20 cellular contexts compared by ENCODE assay signal in the genomic region with DNA sequence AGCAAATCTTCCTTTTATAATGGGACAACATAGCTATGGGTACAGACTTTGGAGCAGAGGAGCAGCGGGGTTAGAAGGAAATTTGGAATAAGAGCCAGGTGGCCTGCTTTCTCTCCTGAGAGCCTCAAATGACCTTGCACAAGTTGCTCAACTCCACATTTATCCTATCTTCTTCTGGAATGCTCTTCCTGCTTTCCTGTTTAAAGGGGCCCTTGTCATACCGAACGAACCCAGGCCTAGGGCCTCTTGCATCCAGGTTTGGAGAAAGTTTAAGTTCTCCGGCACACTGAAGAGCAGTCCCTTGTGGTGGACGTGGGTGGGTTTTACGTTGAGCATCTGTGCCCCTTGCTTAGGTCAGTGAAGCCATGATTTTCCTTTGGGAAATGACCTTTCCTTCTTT.
DNase-seq lines count a peak whose midpoint lies in the region; ATAC-seq and TF ChIP-seq lines count a peak whose summit lies in the region.
"Had no signal": no experiment of that assay in that cellular context is flagged by ENCODE, and none has a peak within 500 bp of the region (broad histone marks: within the 10 kb centered on the region; RNA-seq: fewer than 3 reads in every experiment).

No MANE protein-coding gene starts in this region.

- H3K9me3 Mint-ChIP-seq in Caco-2 (ENCODE audit: unreplicated experiment) (peaks cover 25% of the 10 kb centered on the region), immature natural killer cell (peaks cover 0 to 2% (median 0%) of the 10 kb centered on the region in 6 donors)

- H3K9me3 ChIP-seq in Caco-2: peaks cover 8% of the 10 kb centered on the region; the same call in 1 of the 2 replicates
- H3K9me3 ChIP-seq: SJCRH30 had no signal

- peak; percentile 65 for ATAC-seq in Right ventricle myocardium superior (ENCODE audit: poor library complexity)
- ATAC-seq in left cardiac atrium: no peak
- ATAC-seq in left ventricle myocardium superior: peak; percentile 75
- peak; percentile 59 for ATAC-seq in sciatic nerve
- ATAC-seq in GM21825 (IDR thresholded peaks at IDR 0.05; ENCODE audit: unreplicated experiment): no peak

- no peaks in the 10 kb centered on the region for H3K36me3 ChIP-seq in Caco-2 (ENCODE audit: control insufficient read depth, insufficient read depth, low read length)
- H3K36me3 ChIP-seq: SJCRH30 had no signal

- H3K27me3 Mint-ChIP-seq in Caco-2 (ENCODE audit: insufficient read depth, unreplicated experiment) (no peaks in the 10 kb centered on the region), immature natural killer cell (ENCODE audit: low read depth in 3 of 3) (peaks cover 0 to 4% (median 2%) of the 10 kb centered on the region in 3 donors)
- H3K27me3 Mint-ChIP-seq: B cell; CD4-positive, alpha-beta T cell had no signal

- no peak overlapping the region for H3K4me3 ChIP-seq in Caco-2 (ENCODE audit: low read depth, low read length)
- H3K4me3 ChIP-seq: SJCRH30 had no signal

- POLR2A ChIA-PET in Caco-2 (lab: Charles Lee): no interaction called here

- peaks cover 59% of the 10 kb centered on the region for H3K4me1 ChIP-seq in Caco-2
- H3K4me1 ChIP-seq: SJCRH30 had no signal

- no peak for DNase-seq in Right ventricle myocardium superior
- no peak for DNase-seq in left cardiac atrium
- peak; percentile 25 to 44 for DNase-seq in Caco-2
- no peak for DNase-seq in left ventricle myocardium superior
- no peak for DNase-seq in sciatic nerve (ENCODE audit: low spot score)
- DNase-seq in immature natural killer cell: no peak
- DNase-seq in islet precursor cell: no peak
- DNase-seq: 8988T; CD4-positive, alpha-beta T cell; COR-L47; GOT3; KG1; NCI-H1105; NCI-H146; NCI-H2029; NCI-H748 treated with DMSO at 0.1 percent for 48 hours; NK-92 treated with Interleukin-12 subunit alpha and Interleukin-12 subunit beta, amount 100 ng/mL, for 24 hours; SJCRH30 had no signal

- H3K4me1 Mint-ChIP-seq in Caco-2 (ENCODE audit: low read depth, unreplicated experiment) (peaks cover 32% of the 10 kb centered on the region), immature natural killer cell (peaks cover 38 to 52% of the 10 kb centered on the region in 2 donors)

- H3K36me3 Mint-ChIP-seq in Caco-2 (ENCODE audit: insufficient read depth, unreplicated experiment) (peaks cover 5% of the 10 kb centered on the region), immature natural killer cell (no peaks in the 10 kb centered on the region)

- H3K4me3 Mint-ChIP-seq in Caco-2 (ENCODE audit: unreplicated experiment): peak overlapping the region; percentile 19
- H3K4me3 Mint-ChIP-seq in immature natural killer cell: no peak overlapping the region
- H3K4me3 Mint-ChIP-seq: B cell; CD4-positive, alpha-beta T cell had no signal

- CTCF ChIA-PET in Caco-2 (lab: Charles Lee): no interaction called here

- H3K27me3 ChIP-seq in Caco-2 (replicated peaks; ENCODE audit: control insufficient read depth, insufficient read depth, low read length): no peaks in the 10 kb centered on the region
- H3K27me3 ChIP-seq: SJCRH30 had no signal

- intact Hi-C loops in Right ventricle myocardium superior (cut with DNase I): no loop called here
- intact Hi-C loops in left cardiac atrium (cut with DNase I): no loop called here
- intact Hi-C loops in Caco-2 (cut with micrococcal nuclease; ENCODE audit: unreplicated experiment): no loop called here
- intact Hi-C loops in left ventricle myocardium superior (cut with micrococcal nuclease): no loop called here
- intact Hi-C loops in sciatic nerve (cut with DNase I): no loop called here

- H3K27ac Mint-ChIP-seq in Caco-2 (ENCODE audit: unreplicated experiment): peak overlapping the region; percentile 79
- H3K27ac Mint-ChIP-seq in immature natural killer cell: no peak overlapping the region
- H3K27ac Mint-ChIP-seq: B cell; CD4-positive, alpha-beta T cell had no signal

- no peak for TF ChIP-seq CTCF in Caco-2 (IDR thresholded peaks at IDR 0.05; ENCODE audit: insufficient read depth in 1 of 2, low read depth in 1 of 2, low read length in 1 of 2, severe bottlenecking in 1 of 2, unreplicated experiment in 1 of 2)

- no TSS peak for BruUV-seq in Caco-2 (replicated peaks; lab: Mats Ljungman, UMichigan)

Comparison
In these comparisons a context has a peak if more than half of its experiments do, and no peak if none do; other contexts are left out.
1. ATAC-seq: peak in Right ventricle myocardium superior (single experiment), left ventricle myocardium superior (single experiment) and sciatic nerve (single experiment); none in left cardiac atrium (0 of 2) and GM21825 (single experiment).
2. DNase-seq: peak in Caco-2 (2 of 2); none in Right ventricle myocardium superior (single experiment), left cardiac atrium (single experiment), left ventricle myocardium superior (single experiment), sciatic nerve (single experiment), immature natural killer cell (0 of 3) and islet precursor cell (single experiment).